Comparison of ENCODE assay signal across 32 cellular contexts in the genomic region with DNA sequence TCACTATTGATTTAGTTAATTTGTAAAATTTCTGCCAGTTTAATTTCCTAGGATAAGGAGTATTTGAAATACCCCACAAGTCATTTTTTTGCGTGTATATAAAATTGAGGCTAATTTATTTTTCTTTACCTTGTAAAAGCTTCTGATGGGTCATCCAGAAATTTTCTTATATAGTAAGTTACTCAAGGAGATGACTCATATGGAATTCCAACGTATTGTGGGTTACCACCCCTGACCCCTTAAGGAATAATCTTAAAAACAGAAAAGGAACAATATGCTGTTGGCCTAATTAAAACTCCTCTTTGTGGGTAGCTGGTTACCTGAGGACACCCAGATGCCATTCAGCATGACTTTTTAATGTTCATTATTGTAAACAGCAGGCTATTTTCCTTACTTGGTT. TPM values are rescaled to one million over a fixed set of nuclear protein-coding genes. Genes with fewer than 3 reads are reported as not detected.
A peak's percentile ranks its signal among the peaks of the same experiment; 100 is the strongest.
DNase-seq lines count a peak whose midpoint lies in the region; ATAC-seq, FAIRE-seq and TF ChIP-seq lines count a peak whose summit lies in the region.
"Had no signal": no experiment of that assay in that cellular context is flagged by ENCODE, and none has a peak within 500 bp of the region (broad histone marks: within the 10 kb centered on the region; RNA-seq: fewer than 3 reads in every experiment).

No MANE protein-coding gene starts in this region.

- H3K27me3 ChIP-seq in osteoblast (ENCODE audit: insufficient read depth, low read length) (no peaks in the 10 kb centered on the region), gastroesophageal sphincter (no peaks in the 10 kb centered on the region)
- H3K27me3 ChIP-seq: upper lobe of right lung had no signal

- H3K79me2 ChIP-seq in osteoblast (ENCODE audit: insufficient read depth, low read length) = no peaks in the 10 kb centered on the region

- H4K20me1 ChIP-seq in osteoblast (ENCODE audit: insufficient read depth, low read length) = no peaks in the 10 kb centered on the region

- no peak for FAIRE-seq in HTR-8/SVneo (lab: Jason Lieb, UNC)
- FAIRE-seq: D721Med, keratinocyte had no signal

- DNase-seq in EH (ENCODE audit: low read depth) (peak; percentile 63), HTR-8/SVneo (ENCODE audit: insufficient read length, low spot score) (peak; percentile 40), amniotic epithelial cell (ENCODE audit: low read depth) (peak; percentile 50), fibroblast of peridontal ligament (ENCODE audit: extremely low read depth) (peak; percentile 40), osteoblast (ENCODE audit: insufficient read length, low spot score, missing footprints) (no peak), iPS-NIHi7 (ENCODE audit: extremely low spot score) (no peak), NCI-H2171 (lab: John Stamatoyannopoulos, UW) (no peak)
- DNase-seq: activated CD4-positive, alpha-beta T cell treated with anti-CD3 and anti-CD28 coated beads, Interleukin-2, amount 50 U/mL, for 48 hours; activated gamma-delta T cell treated with Interleukin-2 at 50 U/mL for 16 hours; activated naive CD8-positive, alpha-beta T cell treated with anti-CD3 and anti-CD28 coated beads, Interleukin-2, amount 10 ng/mL, durations not matched to agents 7 days and 5 days; activated T-cell treated with anti-CD3 and anti-CD28 coated beads, Interleukin-2, amount 50 U/mL, for 48 hours; AML-193; CD4-positive, CD25-positive, alpha-beta regulatory T cell; cerebellar nuclear complex; DND-41; glutamatergic neuron; left ventricle myocardium inferior; NCI-H1048; NCI-H1694 treated with DMSO at 0.1 percent for 48 hours; NCI-H524 treated with DMSO at 0.1 percent for 48 hours; OCI-M1; Right ventricle myocardium superior; stimulated activated CD4-positive, alpha-beta T cell treated with anti-CD3 and anti-CD28 coated beads, Interleukin-1b, Interleukin-23, amount 100 ng/mL, for 48 hours; stimulated activated naive CD8-positive, alpha-beta T cell treated with anti-CD3 and anti-CD28 coated beads, Interleukin-15, Interleukin-2, amounts not matched to agents 100 U/mL and 50 U/mL, for 24 hours; T-helper 17 cell; upper lobe of right lung had no signal

- no peak for TF ChIP-seq EP300 in gastroesophageal sphincter (IDR thresholded peaks at IDR 0.05)

- no peaks in the 10 kb centered on the region for H3K9me3 ChIP-seq in osteoblast (ENCODE audit: low read depth, low read length)
- no peaks in the 10 kb centered on the region for H3K9me3 ChIP-seq in gastroesophageal sphincter
- H3K9me3 ChIP-seq: left ventricle myocardium inferior, upper lobe of right lung had no signal

- H3K4me2 ChIP-seq in osteoblast (ENCODE audit: insufficient read depth, low read length) = no peak overlapping the region

- H3K36me3 ChIP-seq in osteoblast (ENCODE audit: insufficient read depth, low read length) (peaks cover 52% of the 10 kb centered on the region), gastroesophageal sphincter (peaks cover 0 to 92% of the 10 kb centered on the region in 2 donors)

- WGBS in gastroesophageal sphincter (ENCODE audit: low coverage in 1 of 2), 2 donors = 74 to 90% methylated on average over 2 of the region's 2 CpGs

- H3K4me1 ChIP-seq in osteoblast (ENCODE audit: insufficient read depth, low read length) (peaks cover 7% of the 10 kb centered on the region), gastroesophageal sphincter (no peaks in the 10 kb centered on the region)
- H3K4me1 ChIP-seq: left ventricle myocardium inferior, upper lobe of right lung had no signal

- no peak overlapping the region for H3K4me3 ChIP-seq in osteoblast (ENCODE audit: insufficient read depth, low read length)
- H3K4me3 ChIP-seq in gastroesophageal sphincter = no peak overlapping the region
- H3K4me3 ChIP-seq: left ventricle myocardium inferior, upper lobe of right lung had no signal

- ATAC-seq in gastroesophageal sphincter = no peak
- ATAC-seq: activated CD4-positive, CD25-positive, alpha-beta regulatory T cell treated with anti-CD3 and anti-CD28 coated beads, Interleukin-2, amount 50 U/mL, for 24 hours; HCT116; SK-N-SH treated with all-trans-retinoic acid at 6 μM for 48 hours; stimulated activated naive CD8-positive, alpha-beta T cell treated with anti-CD3 and anti-CD28 coated beads, Interleukin-15, Interleukin-2, amounts not matched to agents 100 U/mL and 50 U/mL, for 24 hours; T-helper 17 cell; upper lobe of right lung had no signal

- TF ChIP-seq CTCF in osteoblast (IDR thresholded peaks at IDR 0.05; ENCODE audit: extremely low read depth, low read depth, low read length) (no peak), gastroesophageal sphincter (IDR thresholded peaks at IDR 0.05) (no peak)

- TF ChIP-seq POLR2A in gastroesophageal sphincter (IDR thresholded peaks at IDR 0.05) = no peak

- H2AFZ ChIP-seq in osteoblast (ENCODE audit: low read length) = no peak overlapping the region

- H3K27ac ChIP-seq in osteoblast (ENCODE audit: low read depth, low read length) (no peak overlapping the region), gastroesophageal sphincter (no peak overlapping the region)
- H3K27ac ChIP-seq: left ventricle myocardium inferior, upper lobe of right lung had no signal

RNA-seq across cellular contexts. Expression of gene HEATR6, which starts 13.6 kb away (rescaled TPM):
- 20.9 and 23.2 TPM in 2 replicates for total RNA-seq in osteoblast
- total RNA-seq in gastroesophageal sphincter = 10 to 100 TPM; 13.4 to 30.4 (median 18.4) TPM

Comparison
In these comparisons a context has a peak if more than half of its experiments do, and no peak if none do; other contexts are left out.
1. DNase-seq: peak in EH (single experiment), HTR-8/SVneo (single experiment), amniotic epithelial cell (single experiment) and fibroblast of peridontal ligament (single experiment); none in osteoblast (single experiment), iPS-NIHi7 (single experiment) and NCI-H2171 (single experiment).